1 cellular context compared by ENCODE assay signal in genomic region chr3:58152225-58153015, GRCh38.
TF ChIP-seq lines count a peak whose summit lies in the region.

No MANE protein-coding gene starts in this region.

TF ChIP-seq in IMR-90, 13 proteins besides CTCF, POLR2A, EP300 and RAD21 (continued from another document):
- TF ChIP-seq ELK1 (IDR thresholded peaks at IDR 0.05; ENCODE audit: borderline replicate concordance, low read depth, low read length) (no peak), MAFK (IDR thresholded peaks at IDR 0.05; ENCODE audit: low read depth, low read length) (no peak), CEBPB (IDR thresholded peaks at IDR 0.05; ENCODE audit: low read depth, low read length) (no peak), RCOR1 (IDR thresholded peaks at IDR 0.05; ENCODE audit: insufficient replicate concordance, low read length) (no peak), BHLHE40 (IDR thresholded peaks at IDR 0.05; ENCODE audit: low read depth, low read length) (no peak), NFE2L2 (IDR thresholded peaks at IDR 0.05; ENCODE audit: low read depth, low read length) (no peak), FOS (IDR thresholded peaks at IDR 0.05; ENCODE audit: low read depth, low read length) (no peak), USF2 (IDR thresholded peaks at IDR 0.05; ENCODE audit: low read depth, low read length) (no peak), CHD1 (IDR thresholded peaks at IDR 0.05; ENCODE audit: low read depth, low read length) (no peak), MXI1 (IDR thresholded peaks at IDR 0.05; ENCODE audit: borderline replicate concordance, low read depth, low read length) (no peak), RFX5 (IDR thresholded peaks at IDR 0.05; ENCODE audit: low read depth, low read length) (no peak), MAZ (IDR thresholded peaks at IDR 0.05; ENCODE audit: borderline replicate concordance, low read depth, low read length) (no peak)
